In genomic region chrX:147912093-147912801, GRCh38 we compare ENCODE assay signal across 8 cellular contexts. TPM values are rescaled to one million over a fixed set of nuclear protein-coding genes. Genes with fewer than 3 reads are reported as not detected.
DNase-seq lines count a peak whose midpoint lies in the region; ATAC-seq and TF ChIP-seq lines count a peak whose summit lies in the region.

No MANE protein-coding gene starts in this region.

- WGBS in transverse colon (ENCODE audit: low coverage in 1 of 2), 2 donors = 51% methylated on average over 58 of the region's 58 CpGs; no CpG with 5 or more reads in 1 of the 2 donors

- intact Hi-C loops in transverse colon (cut with DNase I; ENCODE audit: low total_unique reads) = no loop called here

- H3K4me1 ChIP-seq in BE2C (no peaks in the 10 kb centered on the region), transverse colon (peaks cover 0 to 37% (median 5%) of the 10 kb centered on the region in 4 donors)

- TF ChIP-seq CTCF in BE2C (IDR thresholded peaks at IDR 0.05; ENCODE audit: low read depth, low read length) (no peak), fibroblast of villous mesenchyme (IDR thresholded peaks at IDR 0.05; ENCODE audit: insufficient read depth, low read depth, low read length) (no peak), nephron (IDR thresholded peaks at IDR 0.05; ENCODE audit: unreplicated experiment in 3 of 3) (no peak), transverse colon (IDR thresholded peaks at IDR 0.05) (no peak)

- peak overlapping the region; percentile 87 to 97 (median 97) for H3K27ac Mint-ChIP-seq in nephron

- H3K9me3 ChIP-seq in BE2C (no peaks in the 10 kb centered on the region; the same call in 1 of the 2 replicates), transverse colon (no peaks in the 10 kb centered on the region)

- DNase-seq in BE2C = peak; percentile 13
- peak; percentile 58 for DNase-seq in NCI-H748 (lab: John Stamatoyannopoulos, UW; ENCODE audit: unreplicated experiment)
- DNase-seq in activated T-helper 9 cell treated with anti-CD3 and anti-CD28 coated beads, Interleukin-2, amount 50 U/mL, for 16 hours (ENCODE audit: low read depth) = peak; percentile 6
- DNase-seq in fibroblast of villous mesenchyme (ENCODE audit: low read depth) = peak; percentile 54
- peak; percentile 24 for DNase-seq in transverse colon

- peaks cover 37% of the 10 kb centered on the region for H3K4me1 Mint-ChIP-seq in nephron

- in situ Hi-C loops in transverse colon (cut with MboI; ENCODE audit: low pct_ligation_motif_present in 1 of 4, low pct_unique_long_range_greater_than_20kb in 1 of 4, low sequenced_read_pairs in 3 of 4) = loop anchor here in 1 of 4 donors (25.0 kb wide), 1 partner anchor 1575 kb away; no protein-coding TSS in a partner anchor

- no peaks in the 10 kb centered on the region for H3K27me3 Mint-ChIP-seq in nephron (ENCODE audit: low read depth)

- peak overlapping the region; percentile 92 to 97 (median 94) for H3K27ac ChIP-seq in transverse colon

- peak overlapping the region; percentile 80 for H3K4me3 ChIP-seq in BE2C (ENCODE audit: low read depth, low read length)
- peak overlapping the region; percentile 77 for H3K4me3 ChIP-seq in fibroblast of villous mesenchyme (ENCODE audit: low read depth, low read length)
- H3K4me3 ChIP-seq in transverse colon = peak overlapping the region; percentile 29 to 78 (median 69)

- H3K36me3 ChIP-seq in BE2C = no peaks in the 10 kb centered on the region
- H3K36me3 ChIP-seq in transverse colon = no peaks in the 10 kb centered on the region

- TF ChIP-seq POLR2A in transverse colon (IDR thresholded peaks at IDR 0.05) = no peak

- ATAC-seq in GM18861 (IDR thresholded peaks at IDR 0.05; ENCODE audit: unreplicated experiment) (peak; percentile 17), HG03039 (IDR thresholded peaks at IDR 0.05; ENCODE audit: unreplicated experiment) (peak; percentile 22)

- H3K9me3 Mint-ChIP-seq in nephron = no peaks in the 10 kb centered on the region

- peak overlapping the region; percentile 97 to 99 (median 99) for H3K4me3 Mint-ChIP-seq in nephron

- TF ChIP-seq EP300 in transverse colon (IDR thresholded peaks at IDR 0.05; ENCODE audit: low read depth) = no peak

- no peaks in the 10 kb centered on the region for H3K27me3 ChIP-seq in BE2C
- no peaks in the 10 kb centered on the region for H3K27me3 ChIP-seq in transverse colon

- H3K36me3 Mint-ChIP-seq in nephron (ENCODE audit: low read depth) = no peaks in the 10 kb centered on the region

RNA-seq across cellular contexts. Expression of gene FMR1, which starts 0.5 kb away (rescaled TPM):
- 17.2 TPM for polyA plus RNA-seq in BE2C (2012; ENCODE audit: insufficient read depth, insufficient read length, low read depth)
- total RNA-seq in fibroblast of villous mesenchyme = 27.6 and 28.7 TPM in 2 replicates
- 10 to 100 TPM; 14.9 to 61.8 (median 31.2) TPM for total RNA-seq in transverse colon

Comparison
In these comparisons a context has a peak if more than half of its experiments do, and no peak if none do; other contexts are left out.
1. Peak in every context shown above with its lines: DNase-seq, ATAC-seq, H3K4me3 ChIP-seq and H3K27ac ChIP-seq.
2. DNase-seq: peak in every context shown above with its lines; median percentile 58 in NCI-H748; 54 in fibroblast of villous mesenchyme; 24 in transverse colon; 13 in BE2C; 6 in activated T-helper 9 cell treated with anti-CD3 and anti-CD28 coated beads, Interleukin-2, amount 50 U/mL, for 16 hours.